In genomic region chr1:231248778-231249177, GRCh38 we compare ENCODE assay signal across 19 cellular contexts. TPM values are rescaled to one million over a fixed set of nuclear protein-coding genes. Genes with fewer than 3 reads are reported as not detected.
A peak's percentile ranks its signal among the peaks of the same experiment; 100 is the strongest.
DNase-seq lines count a peak whose midpoint lies in the region; ATAC-seq and TF ChIP-seq lines count a peak whose summit lies in the region.
"Had no signal": no experiment of that assay in that cellular context is flagged by ENCODE, and none has a peak within 500 bp of the region (broad histone marks: within the 10 kb centered on the region; RNA-seq: fewer than 3 reads in every experiment).

No MANE protein-coding gene starts in this region.

- H3K4me3 Mint-ChIP-seq in type B pancreatic cell = no peak overlapping the region

- peak; percentile 51; the same call in 1 of the 2 replicates for ATAC-seq in Panc1

- no peaks in the 10 kb centered on the region for H4K20me1 ChIP-seq in GM23248 (ENCODE audit: insufficient read depth)

- H3K36me3 Mint-ChIP-seq in type B pancreatic cell = peaks cover 31% of the 10 kb centered on the region

- H3K79me2 ChIP-seq in GM23248 (ENCODE audit: insufficient read depth) = peaks cover 60% of the 10 kb centered on the region

- POLR2A ChIA-PET in Panc1 (lab: Charles Lee) = no interaction called here

- H3K27ac Mint-ChIP-seq in type B pancreatic cell = no peak overlapping the region

- no peak overlapping the region for H3K27ac ChIP-seq in Panc1 (ENCODE audit: low read length)
- H3K27ac ChIP-seq in GM23248 = no peak overlapping the region
- H3K27ac ChIP-seq: SJSA1 had no signal

- TF ChIP-seq CTCF in LNCaP clone FGC (IDR thresholded peaks at IDR 0.05; ENCODE audit: control insufficient read depth, extremely low read depth, insufficient read depth) (no peak), Panc1 (IDR thresholded peaks at IDR 0.05) (no peak), fibroblast of villous mesenchyme (IDR thresholded peaks at IDR 0.05; ENCODE audit: insufficient read depth, low read depth, low read length) (no peak), type B pancreatic cell (conservative IDR thresholded peaks at IDR 0.05) (no peak)

- intact Hi-C loops in Panc1 (cut with micrococcal nuclease; ENCODE audit: unreplicated experiment) = loop anchor here (10.0 kb wide), 1 partner anchor 86 kb away; the partner anchor contains the start of genes EXOC8 and SPRTN

- H3K9ac ChIP-seq in GM23248 = no peak overlapping the region

- no peaks in the 10 kb centered on the region for H3K9me3 Mint-ChIP-seq in type B pancreatic cell

- H3K9me3 ChIP-seq in Panc1 (ENCODE audit: control insufficient read depth, insufficient read depth, low read depth, low read length) = no peaks in the 10 kb centered on the region
- no peaks in the 10 kb centered on the region for H3K9me3 ChIP-seq in GM23248 (ENCODE audit: low read depth)
- H3K9me3 ChIP-seq: SJSA1 had no signal

- H3K4me2 ChIP-seq in GM23248 (ENCODE audit: unreplicated experiment) = no peak overlapping the region

- no peaks in the 10 kb centered on the region for H3K4me1 Mint-ChIP-seq in type B pancreatic cell (ENCODE audit: unreplicated experiment)

- no TSS peak for BruUV-seq in Panc1 (replicated peaks; lab: Mats Ljungman, UMichigan)

- CTCF ChIA-PET in Panc1 (lab: Charles Lee) = no interaction called here

- no peak overlapping the region for H2AFZ ChIP-seq in GM23248

- no peaks in the 10 kb centered on the region for H3K27me3 Mint-ChIP-seq in type B pancreatic cell

- WGBS in GM23248 (ENCODE audit: low coverage in 1 of 2, low lambda C conversion rate in 2 of 2, missing lambda C conversion rate in 2 of 2), 2 experiments = 93 to 97% methylated on average over 1 of the region's 1 CpG

- in situ Hi-C loops in Panc1 (cut with HindIII; ENCODE audit: low pct_unique_long_range_greater_than_20kb, low sequenced_read_pairs) (no loop called here), GM23248 (cut with MboI) (no loop called here)

- H3K4me1 ChIP-seq in Panc1 (ENCODE audit: control insufficient read depth, insufficient read depth, low read length) (no peaks in the 10 kb centered on the region; the same call in 1 of the 2 replicates), GM23248 (ENCODE audit: insufficient read depth) (no peaks in the 10 kb centered on the region)
- H3K4me1 ChIP-seq: SJSA1 had no signal

- no peaks in the 10 kb centered on the region for H3F3A ChIP-seq in GM23248 (ENCODE audit: insufficient read depth)

- no peak overlapping the region for H3K4me3 ChIP-seq in LNCaP clone FGC (ENCODE audit: low read depth, low read length)
- H3K4me3 ChIP-seq in Panc1 (ENCODE audit: low read depth in 2 of 2, low read length in 2 of 2) = no peak overlapping the region
- H3K4me3 ChIP-seq in fibroblast of villous mesenchyme (ENCODE audit: low read depth, low read length) = no peak overlapping the region
- H3K4me3 ChIP-seq in GM23248 = no peak overlapping the region
- H3K4me3 ChIP-seq: SJSA1 had no signal

- H3K9me2 ChIP-seq in GM23248 (ENCODE audit: insufficient read depth) = no peaks in the 10 kb centered on the region

- no peaks in the 10 kb centered on the region for H3K36me3 ChIP-seq in Panc1 (ENCODE audit: control insufficient read depth, insufficient read depth, low read length)
- H3K36me3 ChIP-seq in GM23248 (ENCODE audit: low read depth) = no peaks in the 10 kb centered on the region

- peak; percentile 81 for DNase-seq in DMS53 (lab: John Stamatoyannopoulos, UW)
- peak; percentile 67 for DNase-seq in LNCaP clone FGC (ENCODE audit: low read depth)
- peak; percentile 61 for DNase-seq in Panc1 (ENCODE audit: low read depth, low spot score)
- peak; percentile 48 for DNase-seq in fibroblast of villous mesenchyme (ENCODE audit: low read depth)
- DNase-seq in NCI-H128 (lab: John Stamatoyannopoulos, UW; ENCODE audit: unreplicated experiment) = no peak
- DNase-seq in HT-29 (ENCODE audit: low spot score) = no peak
- DNase-seq in type B pancreatic cell (ENCODE audit: extremely low spot score, unreplicated experiment) = no peak
- no peak for DNase-seq in GM23248
- DNase-seq: Calu3, H7, Karpas-422, MV-4-11, NCI-H1105, NCI-H2029, NCI-H226, NCI-H524, NCI-H774, Right ventricle myocardium superior had no signal

- H3K27me3 ChIP-seq in Panc1 (ENCODE audit: control insufficient read depth, insufficient read depth, low read length) (no peaks in the 10 kb centered on the region), GM23248 (replicated peaks; ENCODE audit: insufficient read depth) (no peaks in the 10 kb centered on the region)
- H3K27me3 ChIP-seq: SJSA1 had no signal

RNA-seq across cellular contexts. Expression of gene GNPAT, which starts 7.8 kb away (rescaled TPM):
- total RNA-seq in Panc1 (2021; ENCODE audit: unreplicated experiment) = 42.5 TPM
- 27.8 TPM for polyA plus RNA-seq in Panc1 (2012; ENCODE audit: insufficient read length)
- total RNA-seq in fibroblast of villous mesenchyme = 41.6 and 53.1 TPM in 2 replicates
- total RNA-seq in HT-29 (2014; rRNA removed; shearing (Covaris generic)) = 28.6 and 32.3 TPM in 2 replicates
- 39.7 and 54.3 TPM in 2 replicates for total RNA-seq in type B pancreatic cell (ENCODE audit: low replicate concordance)
- total RNA-seq in GM23248 (2014; rRNA removed; shearing (Covaris generic)) = 35.8 and 47.2 TPM in 2 replicates
- polyA plus RNA-seq in GM23248 (2016; fragmentation: Nextera tagmentation; extraction: Ambion mirVana) = 35.4 and 37.6 TPM in 2 replicates

Comparison
In these comparisons a context has a peak if more than half of its experiments do, and no peak if none do; other contexts are left out.
1. DNase-seq: peak in DMS53 (single experiment), LNCaP clone FGC (single experiment), Panc1 (single experiment) and fibroblast of villous mesenchyme (single experiment); none in NCI-H128 (single experiment), HT-29 (single experiment), type B pancreatic cell (single experiment) and GM23248 (single experiment).